ENCODE assay signal across 8 cellular contexts in genomic region chr7:102517550-102518147, GRCh38. TPM values are rescaled to one million over a fixed set of nuclear protein-coding genes. Genes with fewer than 3 reads are reported as not detected.
DNase-seq lines count a peak whose midpoint lies in the region; ATAC-seq, FAIRE-seq and TF ChIP-seq lines count a peak whose summit lies in the region.
"Not testable (repeated sequence)": the region's sequence is repeated elsewhere in the genome, so short reads cannot be mapped to it uniquely, and the experiment has no call there.

Gene RASA4B (minus strand): TSS chr7:102517777. CDS start chr7:102517710, 67 bp downstream.

- intact Hi-C loops in K562 (cut with micrococcal nuclease); right cardiac atrium (cut with DNase I): not testable (repeated sequence)

- TF ChIP-seq RAD21 in K562 (CRISPR knock-in tag; conservative IDR thresholded peaks at IDR 0.05 in 1 of 2, IDR thresholded peaks at IDR 0.05 in 1 of 2): not testable (repeated sequence)

- ATAC-seq in GM19025 (IDR thresholded peaks at IDR 0.05; ENCODE audit: low read depth, unreplicated experiment) (peak; percentile 74), HG02571 (IDR thresholded peaks at IDR 0.05; ENCODE audit: unreplicated experiment) (peak; percentile 50), HG03442 (IDR thresholded peaks at IDR 0.05; ENCODE audit: unreplicated experiment) (peak; percentile 57), K562 (peak; percentile 100), right cardiac atrium (peak; percentile 96 to 97), omental fat pad (ENCODE audit: low FRiP score) (peak; percentile 92)

- WGBS in K562 (ENCODE audit: insufficient coverage, low coverage, missing lambda C conversion rate): no CpG with 5 or more reads among the region's 61 CpGs
- 0% methylated on average over 23 of the region's 61 CpGs for WGBS in right cardiac atrium

- not testable (repeated sequence) for TF ChIP-seq CTCF in K562 (IDR thresholded peaks at IDR 0.05 in 2 of 3, conservative IDR thresholded peaks at IDR 0.05 in 1 of 3; ENCODE audit: insufficient read depth in 2 of 3, low read depth in 1 of 3, low read length in 3 of 3); omental fat pad (IDR thresholded peaks at IDR 0.05)

- H3K9ac ChIP-seq in K562 (ENCODE audit: insufficient read depth in 1 of 2, low read depth in 2 of 2, low read length in 2 of 2): not testable (repeated sequence)

- BruUV-seq in K562 (replicated peaks; lab: Mats Ljungman, UMichigan): not testable (repeated sequence)

- H3K27ac ChIP-seq in K562 (ENCODE audit: extremely low read depth, low read depth, low read length); right cardiac atrium (ENCODE audit: low read length): not testable (repeated sequence)

- not testable (repeated sequence) for H2AFZ ChIP-seq in K562 (ENCODE audit: low read depth, low read length)

- CTCF ChIA-PET in K562 (lab: Yijun Ruan, JAX; ENCODE audit: low intra/inter-chr PET ratio): not testable (repeated sequence)

- H3K9me3 ChIP-seq in K562 (replicated peaks; ENCODE audit: control insufficient read depth, insufficient read depth, low read depth, low read length); right cardiac atrium (ENCODE audit: control insufficient read depth, low read length): not testable (repeated sequence)

- TF ChIP-seq POLR2A in K562 (conservative IDR thresholded peaks at IDR 0.05): not testable (repeated sequence)

- H3K4me2 ChIP-seq in K562 (ENCODE audit: insufficient read depth, low read length): not testable (repeated sequence)

- not testable (repeated sequence) for TF ChIP-seq EP300 in K562 (IDR thresholded peaks at IDR 0.05; ENCODE audit: low read length)

- not testable (repeated sequence) for H3K36me3 ChIP-seq in K562 (ENCODE audit: control insufficient read depth, insufficient read depth, low read length)

- not testable (repeated sequence) for H3K79me2 ChIP-seq in K562 (ENCODE audit: control insufficient read depth, insufficient read depth, low read length)

- not testable (repeated sequence) for H4K20me1 ChIP-seq in K562 (replicated peaks; ENCODE audit: control insufficient read depth, insufficient read depth, low read length)

- not testable (repeated sequence) for H3K9me1 ChIP-seq in K562 (ENCODE audit: control insufficient read depth, insufficient read depth, low read length)

- FAIRE-seq in K562 (lab: Jason Lieb, UNC): not testable (repeated sequence)

- not testable (repeated sequence) for H3K4me1 ChIP-seq in K562 (replicated peaks in 1 of 2; ENCODE audit: control insufficient read depth in 2 of 2, insufficient read depth in 2 of 2, low read length in 2 of 2); right cardiac atrium (ENCODE audit: control insufficient read depth, insufficient read depth, low read length)

- H3K27me3 ChIP-seq in K562 (ENCODE audit: control insufficient read depth in 2 of 2, insufficient read depth in 2 of 2, low read length in 2 of 2); right cardiac atrium (ENCODE audit: control insufficient read depth, insufficient read depth): not testable (repeated sequence)

- POLR2A ChIA-PET in K562 (lab: Yijun Ruan, JAX): not testable (repeated sequence)

- DNase-seq in ACHN: peak; percentile 18
- peak; percentile 15 for DNase-seq in T-helper 9 cell
- DNase-seq in K562 (ENCODE audit: extremely low read depth in 1 of 4, low spot score in 3 of 4): peak in 1 of 4 experiments; percentile 34
- peak in 2 of 3 donors; percentile 60 to 79 for DNase-seq in right cardiac atrium
- not testable (repeated sequence) for DNase-seq in omental fat pad (ENCODE audit: low spot score)

- peak within 1 kb of the TSS; percentile 26; the same call in 1 of the 2 replicates for H3K4me3 ChIP-seq in K562
- peak within 1 kb of the TSS; percentile 44 for H3K4me3 ChIP-seq in right cardiac atrium (ENCODE audit: low read length)

- in situ Hi-C loops in ACHN (cut with HindIII; ENCODE audit: low pct_ligation_motif_present, low pct_unique_long_range_greater_than_20kb, low sequenced_read_pairs); K562 (cut with MboI): not testable (repeated sequence)

TF ChIP-seq in K562, 482 proteins besides CTCF, POLR2A, EP300 and RAD21:
- TF ChIP-seq, protein P1, sequence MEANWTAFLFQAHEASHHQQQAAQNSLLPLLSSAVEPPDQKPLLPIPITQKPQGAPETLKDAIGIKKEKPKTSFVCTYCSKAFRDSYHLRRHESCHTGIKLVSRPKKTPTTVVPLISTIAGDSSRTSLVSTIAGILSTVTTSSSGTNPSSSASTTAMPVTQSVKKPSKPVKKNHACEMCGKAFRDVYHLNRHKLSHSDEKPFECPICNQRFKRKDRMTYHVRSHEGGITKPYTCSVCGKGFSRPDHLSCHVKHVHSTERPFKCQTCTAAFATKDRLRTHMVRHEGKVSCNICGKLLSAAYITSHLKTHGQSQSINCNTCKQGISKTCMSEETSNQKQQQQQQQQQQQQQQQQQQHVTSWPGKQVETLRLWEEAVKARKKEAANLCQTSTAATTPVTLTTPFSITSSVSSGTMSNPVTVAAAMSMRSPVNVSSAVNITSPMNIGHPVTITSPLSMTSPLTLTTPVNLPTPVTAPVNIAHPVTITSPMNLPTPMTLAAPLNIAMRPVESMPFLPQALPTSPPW (CRISPR knock-in tag; IDR thresholded peaks at IDR 0.05): peak; percentile 56

RNA-seq across cellular contexts. Expression of gene RASA4B, which starts in this region (rescaled TPM):
- 12.1 and 23.0 TPM in 2 replicates for total RNA-seq in K562 (2011; cell fraction: chromatin; rRNA removed; ENCODE audit: low replicate concordance)
- total RNA-seq in K562 (2011; cell fraction: nucleolus; rRNA removed): 8.4 and 13.2 TPM in 2 replicates
- total RNA-seq in K562 (2011; cell fraction: nucleoplasm; rRNA removed): 11.2 and 14.5 TPM in 2 replicates
- 0.73 and 1.8 TPM in 2 replicates for total RNA-seq in K562 (2014; rRNA removed)
- total RNA-seq in K562 (2014; rRNA removed; fragmentation: Illumina TruSeq; extraction: Trizol): 0.19 and 0.69 TPM in 2 replicates
- 0.94 and 1.4 TPM in 2 replicates for total RNA-seq in K562 (2015; rRNA removed; fragmentation: Illumina TruSeq; extraction: Trizol)
- total RNA-seq in K562 (2021): 2.9 and 3.5 TPM in 2 replicates
- 1.5 and 3.3 TPM in 2 replicates for polyA plus RNA-seq in K562 (2011; rRNA removed)
- polyA plus RNA-seq in K562 (2011; cell fraction: cytosol; rRNA removed): 2.1 and 2.8 TPM in 2 replicates
- 13.0 and 14.1 TPM in 2 replicates for polyA plus RNA-seq in K562 (2011; cell fraction: nucleus; rRNA removed)
- polyA plus RNA-seq in K562 (2012): 3.9 and 6.8 TPM in 2 replicates
- 1.5 and 2.6 TPM in 2 replicates for polyA plus RNA-seq in K562 (2014; fragmentation: Illumina TruSeq; extraction: Trizol)
- polyA plus RNA-seq in K562 (2014; fragmentation: Nextera tagmentation; extraction: Ambion mirVana): under 1 TPM in 1 of 2 experiments, not detected in 1; 0.01 TPM
- 2.4 and 2.5 TPM in 2 replicates for polyA plus RNA-seq in K562 (2014; rRNA removed)
- polyA minus RNA-seq in K562 (2011; rRNA and poly(A)+ RNA removed): 1.4 and 1.6 TPM in 2 replicates
- 2.8 TPM in 1 of 2 replicates, not detected in the other for polyA minus RNA-seq in K562 (2011; cell fraction: cytosol; rRNA and poly(A)+ RNA removed)
- polyA minus RNA-seq in K562 (2011; cell fraction: nucleus; rRNA and poly(A)+ RNA removed): 2.6 and 3.1 TPM in 2 replicates
- 10 to 100 TPM in 2 of 4 donors, 1 to 10 TPM in 2; 3.8 to 12.8 (median 9.4) TPM for total RNA-seq in right cardiac atrium
- 5.8 TPM for polyA plus RNA-seq in right cardiac atrium
- total RNA-seq in omental fat pad: 1 to 10 TPM; 5.0 to 9.1 (median 6.7) TPM

Comparison
In these comparisons a context has a peak if more than half of its experiments do, and no peak if none do; other contexts are left out.
1. ATAC-seq: peak in every context shown above with its lines; median percentile 100 in K562; 96 in right cardiac atrium; 92 in omental fat pad; 74 in GM19025; 57 in HG03442; 50 in HG02571.